ENCODE assay signal across 10 cellular contexts in the genomic region with DNA sequence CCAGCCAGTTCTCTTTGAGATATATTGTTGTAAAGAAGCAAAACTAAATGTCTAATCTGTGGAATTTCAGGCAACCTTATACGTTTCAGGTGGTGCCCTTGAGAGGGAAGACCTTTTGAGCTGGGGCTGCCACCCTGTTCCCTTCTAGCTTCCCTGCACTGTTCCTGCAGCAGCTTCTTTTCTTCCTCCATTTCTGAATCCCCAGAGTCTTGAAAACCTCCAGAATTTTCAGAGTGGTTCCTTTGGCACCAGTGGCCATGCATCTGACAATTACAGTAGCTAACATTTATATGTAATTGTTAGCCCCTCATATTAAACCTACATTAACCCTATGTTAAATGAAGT.
DNase-seq lines count a peak whose midpoint lies in the region; ATAC-seq and TF ChIP-seq lines count a peak whose summit lies in the region.
"Had no signal": no experiment of that assay in that cellular context is flagged by ENCODE, and none has a peak within 500 bp of the region (broad histone marks: within the 10 kb centered on the region; RNA-seq: fewer than 3 reads in every experiment).

No MANE protein-coding gene starts in this region.

- TF ChIP-seq POLR2A in breast epithelium (IDR thresholded peaks at IDR 0.05) = no peak

- intact Hi-C loops in breast epithelium (cut with DNase I; ENCODE audit: low total_unique reads) = no loop called here

- TF ChIP-seq CTCF in breast epithelium (IDR thresholded peaks at IDR 0.05) = no peak

- H3K27me3 ChIP-seq in breast epithelium = no peaks in the 10 kb centered on the region

- no peaks in the 10 kb centered on the region for H3K9me3 ChIP-seq in breast epithelium
- H3K9me3 ChIP-seq in mesodermal cell (ENCODE audit: control insufficient read depth, low read length) = peaks cover 9% of the 10 kb centered on the region

- H3K27me3 Mint-ChIP-seq in stimulated activated naive B cell treated with anti-CD40 and anti-IgM and Interleukin-4, amounts not matched to agents 10 μg/mL and 1 μg/mL and 100 μg/mL, for 72 hours = no peaks in the 10 kb centered on the region
- H3K27me3 Mint-ChIP-seq: memory B cell had no signal

- H3K4me1 Mint-ChIP-seq in stimulated activated naive B cell treated with anti-CD40 and anti-IgM and Interleukin-4, amounts not matched to agents 10 μg/mL and 1 μg/mL and 100 μg/mL, for 72 hours = peaks cover 28 to 62% of the 10 kb centered on the region in 2 donors

- no peak overlapping the region for H3K4me3 Mint-ChIP-seq in stimulated activated naive B cell treated with anti-CD40 and anti-IgM and Interleukin-4, amounts not matched to agents 10 μg/mL and 1 μg/mL and 100 μg/mL, for 72 hours
- H3K4me3 Mint-ChIP-seq: memory B cell had no signal

- peaks cover 0 to 5% of the 10 kb centered on the region in 2 donors for H3K36me3 Mint-ChIP-seq in stimulated activated naive B cell treated with anti-CD40 and anti-IgM and Interleukin-4, amounts not matched to agents 10 μg/mL and 1 μg/mL and 100 μg/mL, for 72 hours

- H3K27ac ChIP-seq in breast epithelium (peak overlapping the region; percentile 80 to 87), mesodermal cell (ENCODE audit: low read depth, low read length, severe bottlenecking) (peak overlapping the region; percentile 11)

- ATAC-seq in GM18909 (IDR thresholded peaks at IDR 0.05; ENCODE audit: poor library complexity, unreplicated experiment) (peak; percentile 23), GM21515 (IDR thresholded peaks at IDR 0.05; ENCODE audit: unreplicated experiment) (no peak), HG03108 (IDR thresholded peaks at IDR 0.05; ENCODE audit: unreplicated experiment) (no peak), GM21447 (IDR thresholded peaks at IDR 0.05; ENCODE audit: unreplicated experiment) (no peak)
- ATAC-seq in stimulated activated naive B cell treated with anti-CD40 and anti-IgM and Interleukin-4, amounts not matched to agents 10 μg/mL and 1 μg/mL and 100 μg/mL, for 72 hours (replicated peaks) = no peak

- H3K27ac Mint-ChIP-seq in stimulated activated naive B cell treated with anti-CD40 and anti-IgM and Interleukin-4, amounts not matched to agents 10 μg/mL and 1 μg/mL and 100 μg/mL, for 72 hours = peak overlapping the region; percentile 62
- H3K27ac Mint-ChIP-seq: memory B cell had no signal

- H3K4me1 ChIP-seq in breast epithelium (peaks cover 0 to 12% of the 10 kb centered on the region in 2 donors), mesodermal cell (ENCODE audit: control insufficient read depth, insufficient read depth, low read length, poor library complexity, severe bottlenecking) (peaks cover 30% of the 10 kb centered on the region)

- H3K4me3 ChIP-seq in breast epithelium (no peak overlapping the region), mesodermal cell (ENCODE audit: extremely low read depth, insufficient read depth, low read length, poor library complexity, severe bottlenecking) (no peak overlapping the region)

- H3K36me3 ChIP-seq in breast epithelium (no peaks in the 10 kb centered on the region), mesodermal cell (ENCODE audit: control insufficient read depth, insufficient read depth, low read length) (no peaks in the 10 kb centered on the region)

- no peak for DNase-seq in breast epithelium (ENCODE audit: low spot score in 2 of 2)
- no peak for DNase-seq in stimulated activated naive B cell treated with anti-CD40 and anti-IgM and Interleukin-4, amounts not matched to agents 10 μg/mL and 1 μg/mL and 100 μg/mL, for 72 hours
- DNase-seq in effector CD8-positive, alpha-beta T cell (lab: John Stamatoyannopoulos, UW) = no peak
- DNase-seq: NCI-H1105 had no signal

- 80% methylated on average over 1 of the region's 1 CpG; no CpG with 5 or more reads in 1 of the 2 experiments for WGBS in mesodermal cell (ENCODE audit: insufficient coverage in 2 of 2), 2 experiments

- H3K9me3 Mint-ChIP-seq in stimulated activated naive B cell treated with anti-CD40 and anti-IgM and Interleukin-4, amounts not matched to agents 10 μg/mL and 1 μg/mL and 100 μg/mL, for 72 hours = peaks cover 3 to 4% of the 10 kb centered on the region in 2 donors
- H3K9me3 Mint-ChIP-seq: memory B cell had no signal
